ENCODE assay signal across 24 cellular contexts in genomic region chr10:6844251-6844650, GRCh38.
DNase-seq lines count a peak whose midpoint lies in the region; ATAC-seq and TF ChIP-seq lines count a peak whose summit lies in the region.
"Had no signal": no experiment of that assay in that cellular context is flagged by ENCODE, and none has a peak within 500 bp of the region (broad histone marks: within the 10 kb centered on the region; RNA-seq: fewer than 3 reads in every experiment).

No MANE protein-coding gene starts in this region.

- H2BK5ac ChIP-seq in mesendoderm (ENCODE audit: low read length) = no peak overlapping the region

- no peaks in the 10 kb centered on the region for H3K27me3 ChIP-seq in upper lobe of right lung
- no peaks in the 10 kb centered on the region for H3K27me3 ChIP-seq in mesendoderm (ENCODE audit: insufficient read depth, low read length, poor library complexity)

- no TSS peak for BruUV-seq in OCI-LY7 (replicated peaks; lab: Mats Ljungman, UMichigan)

- H3K56ac ChIP-seq in mesendoderm (ENCODE audit: low read length) = no peak overlapping the region

- H3K79me2 ChIP-seq in OCI-LY7 (ENCODE audit: insufficient read depth, low read depth, low read length) = no peaks in the 10 kb centered on the region
- no peaks in the 10 kb centered on the region for H3K79me2 ChIP-seq in mesendoderm (ENCODE audit: control insufficient read depth, insufficient read depth, low read length)

- no peak overlapping the region for H4K8ac ChIP-seq in mesendoderm (ENCODE audit: low read depth, low read length)

- intact Hi-C loops in OCI-LY7 (cut with micrococcal nuclease; ENCODE audit: unreplicated experiment) = no loop called here
- intact Hi-C loops in upper lobe of right lung (cut with DNase I) = no loop called here

- no CpG with 5 or more reads among the region's 4 CpGs for WGBS in mesendoderm (ENCODE audit: extremely low coverage, insufficient coverage, low lambda C conversion rate)

- no peak overlapping the region for H3K18ac ChIP-seq in mesendoderm (ENCODE audit: low read length)

- H3K23ac ChIP-seq in mesendoderm (ENCODE audit: low read length) = no peak overlapping the region

- no peak overlapping the region for H3K4me3 ChIP-seq in OCI-LY7 (ENCODE audit: low read depth, low read length, poor library complexity, severe bottlenecking)
- H3K4me3 ChIP-seq in upper lobe of right lung = no peak overlapping the region
- no peak overlapping the region for H3K4me3 ChIP-seq in mesendoderm (ENCODE audit: low read length)

- peak; percentile 46 for DNase-seq in SIG-M5 treated with dmso at 0.1 percent for 504 hours (lab: John Stamatoyannopoulos, UW; ENCODE audit: unreplicated experiment)
- no peak for DNase-seq in SIG-M5 (lab: John Stamatoyannopoulos, UW)
- DNase-seq in MV-4-11 (lab: John Stamatoyannopoulos, UW) = peak; percentile 64
- no peak for DNase-seq in OCI-LY7 (ENCODE audit: low spot score)
- no peak for DNase-seq in upper lobe of right lung
- no peak for DNase-seq in activated effector memory CD4-positive, alpha-beta T cell treated with Interleukin-2 at 50 U/mL for 16 hours
- no peak for DNase-seq in dedifferentiated amniotic fluid mesenchymal stem cell (ENCODE audit: extremely low spot score)
- no peak for DNase-seq in mesendoderm
- DNase-seq: 8988T; CD4-positive, CD25-positive, alpha-beta regulatory T cell; COR-L47; DMS 273 treated with DMSO at 0.1 percent for 48 hours; DND-41; H7; HFFc6; KG1; NCI-H1105 treated with DMSO at 0.1 percent for 48 hours; NCI-H187; NCI-H2227 treated with DMSO at 0.1 percent for 48 hours; NCI-H524 treated with DMSO at 0.1 percent for 48 hours; PC-3; RPMI8226; SHP77 treated with DMSO at 0.1 percent for 48 hours; SW 1271 had no signal

- H3K4me2 ChIP-seq in OCI-LY7 (ENCODE audit: low read length) (no peak overlapping the region), mesendoderm (ENCODE audit: low read length) (no peak overlapping the region)

- no peak overlapping the region for H2BK120ac ChIP-seq in mesendoderm (ENCODE audit: low read depth, low read length)

- 0 out of 2 replicates have a peak overlapping the region, but pooled peaks have one; percentile 57 for H2AFZ ChIP-seq in OCI-LY7 (ENCODE audit: low read length)

- H3K36me3 ChIP-seq in OCI-LY7 (ENCODE audit: insufficient read depth, low read length) (no peaks in the 10 kb centered on the region), upper lobe of right lung (no peaks in the 10 kb centered on the region), mesendoderm (ENCODE audit: control insufficient read depth, insufficient read depth, low read length) (no peaks in the 10 kb centered on the region)

- no peaks in the 10 kb centered on the region for H3K79me1 ChIP-seq in mesendoderm (ENCODE audit: low read length)

- H3K4me1 ChIP-seq in OCI-LY7 (ENCODE audit: insufficient read depth, low read length, poor library complexity, severe bottlenecking) (no peaks in the 10 kb centered on the region), upper lobe of right lung (no peaks in the 10 kb centered on the region), mesendoderm (ENCODE audit: control insufficient read depth, low read depth, low read length) (no peaks in the 10 kb centered on the region)

- H3K9me2 ChIP-seq in OCI-LY7 (ENCODE audit: insufficient read depth, low read length) = no peaks in the 10 kb centered on the region

- H4K5ac ChIP-seq in mesendoderm (ENCODE audit: low read length) = no peak overlapping the region

- TF ChIP-seq CTCF in OCI-LY7 (conservative IDR thresholded peaks at IDR 0.05; ENCODE audit: low read length) (no peak), upper lobe of right lung (IDR thresholded peaks at IDR 0.05) (no peak)

- no peak overlapping the region for H2BK15ac ChIP-seq in mesendoderm (replicated peaks; ENCODE audit: low read depth)

- H3K4ac ChIP-seq in mesendoderm (ENCODE audit: low read depth, low read length) = no peak overlapping the region

- CTCF ChIA-PET in OCI-LY7 (lab: Charles Lee; ENCODE audit: unreplicated experiment) = no interaction called here

- H3K9ac ChIP-seq in mesendoderm (ENCODE audit: low read length) = no peak overlapping the region

- peak; percentile 61 for ATAC-seq in upper lobe of right lung
- ATAC-seq: PC-3 had no signal

- H3K9me3 ChIP-seq in OCI-LY7 (ENCODE audit: low read length) = no peaks in the 10 kb centered on the region
- no peaks in the 10 kb centered on the region for H3K9me3 ChIP-seq in upper lobe of right lung

- POLR2A ChIA-PET in OCI-LY7 (lab: Charles Lee) = interaction anchor here (0.8 kb wide), 1 partner anchor 9 kb away, joined by 3 read pairs; no protein-coding TSS in a partner anchor

- H2AK5ac ChIP-seq in mesendoderm (ENCODE audit: low read length) = no peak overlapping the region

- H3K27ac ChIP-seq in OCI-LY7 (ENCODE audit: low read depth, low read length, poor library complexity, severe bottlenecking) = no peak overlapping the region
- no peak overlapping the region for H3K27ac ChIP-seq in upper lobe of right lung
- no peak overlapping the region for H3K27ac ChIP-seq in mesendoderm (ENCODE audit: low read depth, low read length)

- no peaks in the 10 kb centered on the region for H4K20me1 ChIP-seq in OCI-LY7 (ENCODE audit: insufficient read depth, low read length)

Comparison
In these comparisons a context has a peak if more than half of its experiments do, and no peak if none do; other contexts are left out.
1. DNase-seq: peak in SIG-M5 treated with dmso at 0.1 percent for 504 hours (single experiment) and MV-4-11 (single experiment); none in SIG-M5 (single experiment), OCI-LY7 (single experiment), upper lobe of right lung (single experiment), activated effector memory CD4-positive, alpha-beta T cell treated with Interleukin-2 at 50 U/mL for 16 hours (single experiment), dedifferentiated amniotic fluid mesenchymal stem cell (single experiment) and mesendoderm (single experiment).